In the genomic region with DNA sequence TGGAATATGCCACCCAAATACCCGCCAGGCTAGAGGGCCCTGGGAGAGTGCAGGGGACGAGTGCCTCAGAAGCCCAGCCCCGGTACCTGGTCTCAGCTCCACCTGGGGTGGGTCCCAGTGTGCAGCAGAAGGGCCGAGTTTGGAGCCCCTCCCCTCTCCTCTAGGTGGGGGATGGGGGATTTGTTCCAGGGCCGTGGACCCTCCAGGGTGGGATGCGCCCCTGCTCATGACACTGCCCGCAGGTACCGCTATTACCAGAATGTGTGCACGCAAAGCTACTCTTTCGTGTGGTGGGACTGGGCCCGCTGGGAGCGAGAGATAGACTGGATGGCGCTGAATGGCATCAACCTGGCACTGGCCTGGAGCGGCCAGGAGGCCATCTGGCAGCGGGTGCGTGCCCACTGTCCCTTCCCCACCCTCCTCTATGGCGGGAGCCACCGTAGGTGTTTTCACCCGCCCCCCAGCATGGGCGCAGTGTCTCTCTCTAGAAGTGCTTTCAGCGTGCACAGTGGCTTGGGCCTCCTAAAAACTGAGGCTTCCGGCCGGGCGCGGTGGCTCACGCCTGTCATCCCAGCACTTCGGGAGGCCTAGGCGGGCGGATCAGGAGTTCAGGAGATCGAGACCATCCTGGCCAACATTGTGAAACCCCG, we compare ENCODE assay signal across 8 cellular contexts. TPM values are rescaled to one million over a fixed set of nuclear protein-coding genes. Genes with fewer than 3 reads are reported as not detected.
DNase-seq lines count a peak whose midpoint lies in the region; ATAC-seq and TF ChIP-seq lines count a peak whose summit lies in the region.

No MANE protein-coding gene starts in this region.

- CTCF ChIA-PET in HEK293T (lab: Yijun Ruan, JAX), result interaction anchor here (1.0 to 1.3 kb wide), 2 partner anchors 11 to 144 kb away, joined by 3 read pairs; no protein-coding TSS in a partner anchor

- H3F3A ChIP-seq in SU-DHL-6 (ENCODE audit: insufficient read depth), result peaks cover 17% of the 10 kb centered on the region

- peak overlapping the region; percentile 42 for H2AK5ac ChIP-seq in trophoblast cell (ENCODE audit: low read length)

- ATAC-seq in DND-41 (ENCODE audit: insufficient read depth, low read depth), result no peak

- H4K8ac ChIP-seq in trophoblast cell (ENCODE audit: low read depth, low read length), result peak overlapping the region; percentile 91

- no peaks in the 10 kb centered on the region for H3K9me3 ChIP-seq in DND-41 (ENCODE audit: insufficient read depth, low read length, severe bottlenecking)
- H3K9me3 ChIP-seq in SU-DHL-6 (ENCODE audit: insufficient read depth, low read length), result no peaks in the 10 kb centered on the region
- H3K9me3 ChIP-seq in trophoblast cell (ENCODE audit: insufficient read depth, low read depth, low read length), result no peaks in the 10 kb centered on the region

- H2BK12ac ChIP-seq in trophoblast cell (ENCODE audit: low read length), result peak overlapping the region; percentile 21

- H4K91ac ChIP-seq in trophoblast cell (ENCODE audit: low read depth, low read length), result peak overlapping the region; percentile 95

- no CpG with 5 or more reads among the region's 31 CpGs for WGBS in trophoblast cell (ENCODE audit: extremely low coverage, insufficient coverage, insufficient read length)

- peak overlapping the region; percentile 36 to 67; a peak in 3 of 4 replicates for H3K4me3 ChIP-seq in DND-41 (ENCODE audit: low read depth in 1 of 2, low read length in 2 of 2)
- peak overlapping the region; percentile 72 for H3K4me3 ChIP-seq in SU-DHL-6 (ENCODE audit: insufficient read depth, low read length, poor library complexity, severe bottlenecking)
- H3K4me3 ChIP-seq in fibroblast of pulmonary artery (replicated peaks; ENCODE audit: low read depth, low read length), result peak overlapping the region; percentile 62
- peak overlapping the region; percentile 78 for H3K4me3 ChIP-seq in trophoblast cell (ENCODE audit: low read depth, low read length)

- H3K36me3 ChIP-seq in DND-41 (ENCODE audit: insufficient read depth, low read length) (peaks cover 21% of the 10 kb centered on the region), SU-DHL-6 (ENCODE audit: low read length) (no peaks in the 10 kb centered on the region), trophoblast cell (ENCODE audit: control insufficient read depth in 1 of 2, insufficient read depth in 2 of 2, low read length in 2 of 2) (peaks cover 8 to 10% of the 10 kb centered on the region in 2 experiments)

- H3K79me1 ChIP-seq in trophoblast cell (ENCODE audit: low read length), result peaks cover 14% of the 10 kb centered on the region

- peak overlapping the region; percentile 26 for H2BK120ac ChIP-seq in trophoblast cell (ENCODE audit: insufficient read depth, low read length, poor library complexity)

- H3K4me2 ChIP-seq in DND-41 (ENCODE audit: insufficient read depth, low read length) (peak overlapping the region; percentile 77), SU-DHL-6 (ENCODE audit: low read depth, low read length, poor library complexity, severe bottlenecking) (peak overlapping the region; percentile 98), trophoblast cell (ENCODE audit: low read length) (peak overlapping the region; percentile 84)

- H3K79me2 ChIP-seq in DND-41 (ENCODE audit: insufficient read depth, low read length), result peaks cover 10% of the 10 kb centered on the region
- peaks cover 7% of the 10 kb centered on the region; the same call in 1 of the 2 replicates for H3K79me2 ChIP-seq in SU-DHL-6 (ENCODE audit: insufficient read depth, low read length)
- H3K79me2 ChIP-seq in trophoblast cell (ENCODE audit: control insufficient read depth, insufficient read depth, low read length, poor library complexity), result peaks cover 4% of the 10 kb centered on the region

- peak overlapping the region; percentile 8 for H2BK5ac ChIP-seq in trophoblast cell (ENCODE audit: low read depth, low read length, poor library complexity)

- H3K27me3 ChIP-seq in DND-41 (ENCODE audit: insufficient read depth, low read length, poor library complexity) (no peaks in the 10 kb centered on the region), SU-DHL-6 (ENCODE audit: low read length) (no peaks in the 10 kb centered on the region), trophoblast cell (ENCODE audit: insufficient read depth, low read length) (no peaks in the 10 kb centered on the region)

- H3K27ac ChIP-seq in DND-41 (ENCODE audit: low read length) (peak overlapping the region; percentile 59), SU-DHL-6 (ENCODE audit: low read depth, low read length) (peak overlapping the region; percentile 64), trophoblast cell (ENCODE audit: low read depth, low read length) (no peak overlapping the region)

- peaks cover 39% of the 10 kb centered on the region for H3K4me1 ChIP-seq in DND-41 (ENCODE audit: insufficient read depth, low read length)
- peaks cover 14 to 21% of the 10 kb centered on the region in 2 experiments for H3K4me1 ChIP-seq in trophoblast cell (ENCODE audit: control insufficient read depth in 1 of 2, insufficient read depth in 2 of 2, low read length in 2 of 2)

- no peak overlapping the region for H4K12ac ChIP-seq in trophoblast cell (ENCODE audit: low read depth, low read length)

- no peak overlapping the region for H2AFZ ChIP-seq in DND-41 (ENCODE audit: low read depth, low read length)
- H2AFZ ChIP-seq in SU-DHL-6 (ENCODE audit: low read depth, low read length, severe bottlenecking), result no peak overlapping the region
- H2AFZ ChIP-seq in trophoblast cell (ENCODE audit: insufficient read depth, low read length, poor library complexity), result no peak overlapping the region

- H3K9me2 ChIP-seq in SU-DHL-6 (replicated peaks; ENCODE audit: insufficient read depth, low read length), result no peaks in the 10 kb centered on the region

- H4K20me1 ChIP-seq in DND-41 (ENCODE audit: insufficient read depth, low read length) (peaks cover 7% of the 10 kb centered on the region; the same call in 1 of the 2 replicates), SU-DHL-6 (ENCODE audit: low read depth, low read length) (no peaks in the 10 kb centered on the region)

- H3K9ac ChIP-seq in DND-41 (ENCODE audit: low read depth, low read length), result peak overlapping the region; percentile 71
- peak overlapping the region; percentile 73 for H3K9ac ChIP-seq in SU-DHL-6 (ENCODE audit: low read length)
- H3K9ac ChIP-seq in trophoblast cell (ENCODE audit: low read length), result peak overlapping the region; percentile 38

- peak overlapping the region; percentile 51 for H3K4ac ChIP-seq in trophoblast cell (ENCODE audit: low read depth, low read length)

- DNase-seq in DND-41 (no peak), fibroblast of pulmonary artery (ENCODE audit: low read depth) (no peak), trophoblast cell (no peak), T1000 (lab: John Stamatoyannopoulos, UW) (no peak), HCEC 1CT (no peak), SHP77 (lab: John Stamatoyannopoulos, UW) (no peak), HEK293T (ENCODE audit: extremely low spot score) (no peak)

- peak overlapping the region; percentile 96 for H3K14ac ChIP-seq in trophoblast cell (ENCODE audit: low read length)

- peak overlapping the region; percentile 96 for H3K18ac ChIP-seq in trophoblast cell (ENCODE audit: low read length)

- TF ChIP-seq CTCF in DND-41 (IDR thresholded peaks at IDR 0.05; ENCODE audit: borderline replicate concordance, extremely low read depth, low read length, poor library complexity, severe bottlenecking) (no peak), SU-DHL-6 (IDR thresholded peaks at IDR 0.05; ENCODE audit: insufficient read depth, low read length, poor library complexity, severe bottlenecking) (no peak), fibroblast of pulmonary artery (IDR thresholded peaks at IDR 0.05; ENCODE audit: low read length, missing control alignments) (no peak)

- POLR2A ChIA-PET in HEK293T (lab: Yijun Ruan, JAX), result interaction anchor here (0.8 to 3.4 kb wide), 17 partner anchors 10 to 236 kb away, joined by 3 to 37 read pairs (median 6); partner anchors contain the start of genes HSD17B1, MLX, PSMC3IP and RETREG3

- no peak overlapping the region for H3K23ac ChIP-seq in trophoblast cell (ENCODE audit: low read length)

TF ChIP-seq in HEK293T, 16 proteins besides CTCF, POLR2A, EP300 and RAD21:
- TF ChIP-seq FOXK2 (IDR thresholded peaks at IDR 0.05) (no peak), L3MBTL2 (conservative IDR thresholded peaks at IDR 0.05) (no peak), ZNF384 (IDR thresholded peaks at IDR 0.05) (no peak), TARDBP (IDR thresholded peaks at IDR 0.05) (no peak)

RNA-seq across cellular contexts. Expression of gene NAGLU, which starts 1.2 kb away (rescaled TPM):
- 10.2 and 11.6 TPM in 2 replicates for polyA plus RNA-seq in trophoblast cell (2013)

RNA-seq across cellular contexts. Expression of gene HSD17B1, which starts 15.4 kb away (rescaled TPM):
- polyA plus RNA-seq in trophoblast cell (2013), result 41.8 and 44.5 TPM in 2 replicates

RNA-seq across cellular contexts. Expression of gene COASY, which starts 24.7 kb away (rescaled TPM):
- 136 and 137 TPM in 2 replicates for polyA plus RNA-seq in trophoblast cell (2013)

RNA-seq across cellular contexts. Expression of gene MLX, which starts 29.6 kb away (rescaled TPM):
- polyA plus RNA-seq in trophoblast cell (2013), result 37.8 and 38.0 TPM in 2 replicates

RNA-seq across cellular contexts. Expression of gene PSMC3IP, which starts 40.2 kb away (rescaled TPM):
- polyA plus RNA-seq in trophoblast cell (2013), result 15.2 and 16.2 TPM in 2 replicates
